ENCODE assay signal across 22 cellular contexts in the genomic region with DNA sequence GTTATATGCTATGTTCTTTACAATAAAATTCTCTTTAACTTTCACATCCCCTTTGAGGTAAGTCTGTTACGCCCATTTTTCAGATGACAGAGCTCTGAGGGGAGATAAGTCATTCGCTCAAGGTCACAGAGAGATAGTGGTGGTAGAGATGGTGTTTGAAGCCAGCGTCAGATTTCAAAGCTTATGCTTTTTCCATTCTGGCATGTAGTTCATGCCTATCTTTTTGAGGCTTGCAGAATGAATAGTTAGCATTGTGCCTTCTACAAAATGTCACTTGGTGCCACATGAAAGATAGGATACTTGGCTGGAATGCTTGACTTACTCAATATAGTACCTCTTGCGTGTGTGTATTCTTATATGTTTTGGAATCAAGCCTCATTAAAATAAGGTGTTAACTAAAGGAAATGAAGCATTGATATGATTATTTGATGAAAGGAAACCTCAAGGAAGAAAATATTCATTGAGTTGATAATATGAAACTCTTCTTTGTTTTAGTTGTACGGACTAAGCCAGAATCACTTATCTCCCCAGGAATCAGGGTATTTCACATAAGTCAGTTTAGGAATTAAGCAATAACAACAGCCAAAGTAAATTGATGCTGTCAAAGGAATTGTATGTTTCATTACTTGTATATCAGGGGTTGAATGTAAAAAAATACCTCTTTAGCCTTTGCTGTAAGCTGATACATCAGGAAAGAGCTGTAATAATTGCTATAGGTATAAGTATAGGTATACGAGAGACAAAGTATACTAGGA. TPM values are rescaled to one million over a fixed set of nuclear protein-coding genes. Genes with fewer than 3 reads are reported as not detected.
DNase-seq lines count a peak whose midpoint lies in the region; ATAC-seq, FAIRE-seq and TF ChIP-seq lines count a peak whose summit lies in the region.
"Had no signal": no experiment of that assay in that cellular context is flagged by ENCODE, and none has a peak within 500 bp of the region (broad histone marks: within the 10 kb centered on the region; RNA-seq: fewer than 3 reads in every experiment).

No MANE protein-coding gene starts in this region.

- no peaks in the 10 kb centered on the region for H3K9me3 Mint-ChIP-seq in astrocyte (ENCODE audit: unreplicated experiment)
- H3K9me3 Mint-ChIP-seq: activated naive CD4-positive, alpha-beta T cell treated with anti-CD3 and anti-CD28 coated beads, Interleukin-2, amount 50 U/mL, for 72 hours; activated T-cell treated with anti-CD3 and anti-CD28 coated beads, Interleukin-2, amount 50 U/mL, for 24 hours; brain; natural killer cell had no signal

- H3K4me2 ChIP-seq in astrocyte (ENCODE audit: low read length) = no peak overlapping the region
- H3K4me2 ChIP-seq: hepatocyte had no signal

- DNase-seq in astrocyte (ENCODE audit: low read depth) (no peak), pons (ENCODE audit: low spot score) (peak; percentile 62), NCI-H526 treated with DMSO at 0.1 percent for 48 hours (lab: John Stamatoyannopoulos, UW) (no peak), NCI-H526 (lab: John Stamatoyannopoulos, UW) (no peak)
- DNase-seq in stimulated activated CD4-positive, alpha-beta T cell treated with anti-CD3 and anti-CD28 coated beads, Interleukin-4, amount 100 ng/mL, for 24 hours = no peak
- DNase-seq: activated CD8-positive, alpha-beta T cell treated with anti-CD3 and anti-CD28 coated beads, Interleukin-2, amount 10 ng/mL, durations not matched to agents 7 days and 5 days; activated T-cell treated with anti-CD3 and anti-CD28 coated beads, Interleukin-2, amount 50 U/mL, for 24 hours; cortex of kidney; islet precursor cell; natural killer cell; NCI-H2171 treated with DMSO at 0.1 percent for 48 hours; PC-3; psoas muscle; testis had no signal

- H3K4me3 ChIP-seq in astrocyte (ENCODE audit: insufficient read depth, low read depth, low read length) = no peak overlapping the region
- H3K4me3 ChIP-seq: hepatocyte, psoas muscle, SJSA1, testis had no signal

- ATAC-seq in GM18511 (IDR thresholded peaks at IDR 0.05; ENCODE audit: unreplicated experiment) (peak; percentile 41), HG02885 (IDR thresholded peaks at IDR 0.05; ENCODE audit: poor library complexity, unreplicated experiment) (peak; percentile 69)
- ATAC-seq: activated CD8-positive, alpha-beta T cell treated with anti-CD3 and anti-CD28 coated beads, Interleukin-2, amount 10 ng/mL, durations not matched to agents 7 days and 5 days; natural killer cell; PC-3; psoas muscle had no signal

- no peak overlapping the region for H2AFZ ChIP-seq in astrocyte (ENCODE audit: low read depth, low read length)
- H2AFZ ChIP-seq: hepatocyte had no signal

- peaks cover 22% of the 10 kb centered on the region for H3K4me1 ChIP-seq in astrocyte (ENCODE audit: insufficient read depth, low read length)

- no peaks in the 10 kb centered on the region for H3K36me3 Mint-ChIP-seq in astrocyte (ENCODE audit: low read depth, unreplicated experiment)
- H3K36me3 Mint-ChIP-seq: natural killer cell had no signal

- H3K27ac ChIP-seq in astrocyte (ENCODE audit: low read depth, low read length) = no peak overlapping the region
- H3K27ac ChIP-seq: psoas muscle, SJSA1, testis had no signal

- H3K27me3 ChIP-seq in astrocyte (ENCODE audit: insufficient read depth, low read length) = no peaks in the 10 kb centered on the region
- H3K27me3 ChIP-seq: hepatocyte, SJSA1, testis had no signal

- H3K27me3 Mint-ChIP-seq in astrocyte (ENCODE audit: low read depth, unreplicated experiment) = no peaks in the 10 kb centered on the region
- H3K27me3 Mint-ChIP-seq: activated T-cell treated with anti-CD3 and anti-CD28 coated beads, Interleukin-2, amount 50 U/mL, for 24 hours; brain had no signal

- no peak for TF ChIP-seq CTCF in astrocyte (IDR thresholded peaks at IDR 0.05; ENCODE audit: insufficient read depth, low read depth, low read length)

- H3K27ac Mint-ChIP-seq in astrocyte (ENCODE audit: unreplicated experiment) = peak overlapping the region; percentile 0
- H3K27ac Mint-ChIP-seq: activated CD8-positive, alpha-beta T cell treated with anti-CD3 and anti-CD28 coated beads, Interleukin-2, amount 10 ng/mL, durations not matched to agents 7 days and 5 days; activated naive CD4-positive, alpha-beta T cell treated with anti-CD3 and anti-CD28 coated beads, Interleukin-2, amount 50 U/mL, for 72 hours; activated T-cell treated with anti-CD3 and anti-CD28 coated beads, Interleukin-2, amount 50 U/mL, for 24 hours; natural killer cell had no signal

- H3K9ac ChIP-seq in astrocyte (ENCODE audit: low read length) = no peak overlapping the region

- H3K4me3 Mint-ChIP-seq in astrocyte (ENCODE audit: unreplicated experiment) = no peak overlapping the region
- H3K4me3 Mint-ChIP-seq: activated CD8-positive, alpha-beta T cell treated with anti-CD3 and anti-CD28 coated beads, Interleukin-2, amount 10 ng/mL, durations not matched to agents 7 days and 5 days; activated T-cell treated with anti-CD3 and anti-CD28 coated beads, Interleukin-2, amount 50 U/mL, for 24 hours; brain; natural killer cell had no signal

- H3K79me2 ChIP-seq in astrocyte (ENCODE audit: insufficient read depth, low read length) = peaks cover 99% of the 10 kb centered on the region

- no peaks in the 10 kb centered on the region for H3K36me3 ChIP-seq in astrocyte (ENCODE audit: insufficient read depth, low read length)

- H4K20me1 ChIP-seq in astrocyte (ENCODE audit: insufficient read depth, low read length) = peaks cover 45% of the 10 kb centered on the region

- FAIRE-seq in astrocyte (lab: Jason Lieb, UNC) = no peak
- FAIRE-seq: H1, HTR-8/SVneo had no signal

- no peaks in the 10 kb centered on the region for H3K9me3 ChIP-seq in astrocyte (ENCODE audit: insufficient read depth, low read depth, low read length)
- H3K9me3 ChIP-seq: psoas muscle, SJSA1, testis had no signal

- peaks cover 60% of the 10 kb centered on the region for H3K4me1 Mint-ChIP-seq in astrocyte (ENCODE audit: low read depth, unreplicated experiment)
- H3K4me1 Mint-ChIP-seq: natural killer cell had no signal

RNA-seq across cellular contexts. Expression of gene SPATS2L, which starts 15.5 kb away (rescaled TPM):
- 192 and 221 TPM in 2 replicates for total RNA-seq in astrocyte
